Comparison of ENCODE assay signal across 8 cellular contexts in the genomic region with DNA sequence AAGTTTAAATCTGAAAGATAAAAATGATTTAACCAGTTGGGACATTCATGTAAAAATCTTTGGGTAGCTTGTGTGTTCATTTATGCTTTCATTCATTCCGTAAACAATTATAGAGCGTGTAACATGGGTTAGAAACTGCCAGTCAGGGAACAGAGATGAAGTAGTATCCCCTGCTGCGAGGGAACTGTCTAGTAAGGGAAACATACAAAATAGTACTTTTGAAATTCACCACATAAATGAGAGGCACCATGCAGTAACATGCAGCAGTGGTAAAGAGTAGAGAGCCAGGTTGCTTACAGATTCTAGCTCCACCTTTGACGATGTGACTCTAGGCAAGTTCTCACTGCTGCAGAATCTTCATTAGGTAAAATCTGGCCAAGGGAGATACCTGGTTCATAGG. TPM values are rescaled to one million over a fixed set of nuclear protein-coding genes. Genes with fewer than 3 reads are reported as not detected.
DNase-seq lines count a peak whose midpoint lies in the region; ATAC-seq and TF ChIP-seq lines count a peak whose summit lies in the region.

No MANE protein-coding gene starts in this region.

- H3K36me3 ChIP-seq in KMS-11 (ENCODE audit: insufficient read depth): no peaks in the 10 kb centered on the region

- POLR2A ChIA-PET in MCF 10A (lab: Yijun Ruan, JAX): interaction anchor here (0.6 to 3.2 kb wide), 13 partner anchors 9 to 1388 kb away, joined by 3 to 20 read pairs (median 4); no protein-coding TSS in a partner anchor

- H3K79me2 ChIP-seq in KMS-11 (ENCODE audit: insufficient read depth, low read depth): peaks cover 38% of the 10 kb centered on the region

- CTCF ChIA-PET in MCF 10A (lab: Yijun Ruan, JAX): interaction anchor here (0.6 to 3.5 kb wide), 4 partner anchors 38 to 523 kb away, joined by 3 to 15 read pairs (median 8); no protein-coding TSS in a partner anchor

- no peaks in the 10 kb centered on the region for H3K9me3 Mint-ChIP-seq in MCF 10A (ENCODE audit: unreplicated experiment)
- H3K9me3 Mint-ChIP-seq in naive B cell: no peaks in the 10 kb centered on the region

- peak overlapping the region; percentile 98 for H3K4me3 Mint-ChIP-seq in MCF 10A (ENCODE audit: unreplicated experiment)
- peak overlapping the region; percentile 60 to 99 (median 95) for H3K4me3 Mint-ChIP-seq in naive B cell

- no peak for TF ChIP-seq CTCF in KMS-11 (conservative IDR thresholded peaks at IDR 0.05; ENCODE audit: low read depth, low read length)
- TF ChIP-seq CTCF in MCF 10A (IDR thresholded peaks at IDR 0.05; ENCODE audit: unreplicated experiment): no peak

- H4K20me1 ChIP-seq in KMS-11 (ENCODE audit: insufficient read depth): peaks cover 4% of the 10 kb centered on the region; the same call in 1 of the 2 replicates

- H3K4me3 ChIP-seq in KMS-11 (IDR thresholded peaks at IDR 0.05; ENCODE audit: insufficient read depth, low read depth, low read length): no peak overlapping the region

- H3K27me3 Mint-ChIP-seq in MCF 10A (ENCODE audit: insufficient read depth, unreplicated experiment) (no peaks in the 10 kb centered on the region), naive B cell (no peaks in the 10 kb centered on the region)

- no peak for ATAC-seq in naive B cell (ENCODE audit: low read depth in 2 of 2)
- ATAC-seq in HG02623 (IDR thresholded peaks at IDR 0.05; ENCODE audit: unreplicated experiment): no peak

- TF ChIP-seq POLR2A in erythroblast (IDR thresholded peaks at IDR 0.05; ENCODE audit: low read length): no peak

- H3K4me2 ChIP-seq in KMS-11: peak overlapping the region; percentile 63

- H3K27ac Mint-ChIP-seq in MCF 10A (ENCODE audit: low read depth, unreplicated experiment): peak overlapping the region; percentile 100
- peak overlapping the region; percentile 99 to 100 (median 100) for H3K27ac Mint-ChIP-seq in naive B cell

- no TSS peak for BruUV-seq in MCF 10A (replicated peaks; lab: Mats Ljungman, UMichigan)

- peak overlapping the region; percentile 93; the same call in 1 of the 2 replicates for H2AFZ ChIP-seq in KMS-11 (ENCODE audit: low read depth)

- DNase-seq in COLO829 (ENCODE audit: low spot score): peak; percentile 21
- no peak for DNase-seq in MCF 10A (ENCODE audit: unreplicated experiment)
- DNase-seq in naive B cell: no peak
- no peak for DNase-seq in NCI-H345 (lab: John Stamatoyannopoulos, UW)
- no peak for DNase-seq in COLO668 (lab: John Stamatoyannopoulos, UW; ENCODE audit: unreplicated experiment)
- DNase-seq in erythroblast (lab: John Stamatoyannopoulos, UW): no peak

- peak overlapping the region; percentile 90; the same call in 1 of the 2 replicates for H3K27ac ChIP-seq in KMS-11

- no peaks in the 10 kb centered on the region for H3K27me3 ChIP-seq in KMS-11 (ENCODE audit: insufficient read depth, low read depth)

- H3K36me3 Mint-ChIP-seq in MCF 10A (ENCODE audit: insufficient read depth, unreplicated experiment) (no peaks in the 10 kb centered on the region), naive B cell (no peaks in the 10 kb centered on the region)

- H3K4me1 ChIP-seq in KMS-11 (ENCODE audit: low read depth, poor library complexity, severe bottlenecking): peaks cover 35% of the 10 kb centered on the region

- intact Hi-C loops in MCF 10A (cut with micrococcal nuclease): no loop called here

- peak overlapping the region; percentile 91 for H3K9ac ChIP-seq in KMS-11

- H3K4me1 Mint-ChIP-seq in MCF 10A (ENCODE audit: insufficient read depth, unreplicated experiment) (peaks cover 41% of the 10 kb centered on the region), naive B cell (peaks cover 31 to 50% (median 34%) of the 10 kb centered on the region in 3 donors)

RNA-seq across cellular contexts. Expression of a gene that starts 0.9 kb away (rescaled TPM):
- 10.1 and 10.3 TPM in 2 replicates for total RNA-seq in MCF 10A (2022)
- polyA plus RNA-seq in naive B cell (ENCODE audit: low read depth in 6 of 6): 10 to 100 TPM in 5 of 6 donors, 1 to 10 TPM in 1; 10.0 to 21.7 (median 17.6) TPM

RNA-seq across cellular contexts. Expression of a gene that starts 1.2 kb away (rescaled TPM):
- total RNA-seq in MCF 10A (2022): 15.5 and 23.9 TPM in 2 replicates
- polyA plus RNA-seq in naive B cell (ENCODE audit: low read depth in 6 of 6): 1 to 10 TPM; 3.4 to 7.6 (median 4.8) TPM
